Comparison of ENCODE assay signal across 11 cellular contexts in genomic region chr10:132638130-132638515, GRCh38.
DNase-seq lines count a peak whose midpoint lies in the region; ATAC-seq, FAIRE-seq and TF ChIP-seq lines count a peak whose summit lies in the region.
"Had no signal": no experiment of that assay in that cellular context is flagged by ENCODE, and none has a peak within 500 bp of the region (broad histone marks: within the 10 kb centered on the region; RNA-seq: fewer than 3 reads in every experiment).

No MANE protein-coding gene starts in this region.

- H3K79me2 ChIP-seq in PC-3 (ENCODE audit: low read length): peaks cover 17% of the 10 kb centered on the region

- no peak overlapping the region for H2AFZ ChIP-seq in PC-3 (ENCODE audit: low read length)

- CTCF ChIA-PET in PC-3 (lab: Charles Lee): no interaction called here

- WGBS in esophagus muscularis mucosa: 55% methylated on average over 8 of the region's 8 CpGs
- WGBS in ovary, 3 donors: 42 to 49% (median 44%) methylated on average over 8 of the region's 8 CpGs
- WGBS in small intestine, 3 donors: 64 to 71% (median 68%) methylated on average over 8 of the region's 8 CpGs

- no peaks in the 10 kb centered on the region for H3K9me2 ChIP-seq in PC-3 (replicated peaks; ENCODE audit: low read length)

- peak; percentile 26; the same call in 1 of the 2 replicates for ATAC-seq in PC-3
- ATAC-seq in HG03457 (IDR thresholded peaks at IDR 0.05; ENCODE audit: unreplicated experiment): no peak
- no peak for ATAC-seq in HG03139 (IDR thresholded peaks at IDR 0.05; ENCODE audit: unreplicated experiment)

- H3K36me3 ChIP-seq in PC-3 (ENCODE audit: low read depth, low read length) (no peaks in the 10 kb centered on the region), esophagus muscularis mucosa (no peaks in the 10 kb centered on the region), ovary (no peaks in the 10 kb centered on the region), small intestine (ENCODE audit: control insufficient read depth in 2 of 2, insufficient read depth in 2 of 2, low read length in 2 of 2) (no peaks in the 10 kb centered on the region)

- BruUV-seq in PC-3 (replicated peaks; lab: Mats Ljungman, UMichigan): no TSS peak

- no peaks in the 10 kb centered on the region for H4K20me1 ChIP-seq in PC-3 (ENCODE audit: low read length)

- TF ChIP-seq EP300 in esophagus muscularis mucosa (IDR thresholded peaks at IDR 0.05): no peak
- TF ChIP-seq EP300 in ovary (IDR thresholded peaks at IDR 0.05): no peak

- no peak for FAIRE-seq in small intestine (lab: Jason Lieb, UNC)

- no peak for DNase-seq in PC-3
- DNase-seq in esophagus muscularis mucosa (ENCODE audit: extremely low spot score): no peak
- peak in 3 of 5 donors; percentile 14 to 29 (median 25) for DNase-seq in ovary
- DNase-seq in small intestine: no peak
- DNase-seq in NCI-H1417 (lab: John Stamatoyannopoulos, UW): no peak
- DNase-seq: activated CD8-positive, alpha-beta memory T cell treated with anti-CD3 and anti-CD28 coated beads, Interleukin-2, amount 50 U/mL, for 48 hours; NCI-H1092; testis had no signal

- peak overlapping the region; percentile 44 for H3K4me2 ChIP-seq in PC-3 (ENCODE audit: low read length)

- H3K4me3 ChIP-seq in PC-3 (ENCODE audit: low read length) (no peak overlapping the region), esophagus muscularis mucosa (peak overlapping the region in 2 of 4 donors; percentile 21 to 23), ovary (no peak overlapping the region), small intestine (ENCODE audit: low read depth in 1 of 2, low read length in 2 of 2) (no peak overlapping the region)
- H3K4me3 ChIP-seq: testis had no signal

- TF ChIP-seq CTCF in C4-2B (conservative IDR thresholded peaks at IDR 0.05) (peak; percentile 36), PC-3 (conservative IDR thresholded peaks at IDR 0.05; ENCODE audit: low read depth, low read length) (no peak), esophagus muscularis mucosa (IDR thresholded peaks at IDR 0.05) (no peak), ovary (IDR thresholded peaks at IDR 0.05) (peak in 1 of 3 donors; percentile 17)

- no peaks in the 10 kb centered on the region for H3K9me3 ChIP-seq in PC-3 (ENCODE audit: low read length)
- H3K9me3 ChIP-seq in esophagus muscularis mucosa: no peaks in the 10 kb centered on the region
- H3K9me3 ChIP-seq in ovary: no peaks in the 10 kb centered on the region
- H3K9me3 ChIP-seq in small intestine (ENCODE audit: control insufficient read depth, low read depth): no peaks in the 10 kb centered on the region
- H3K9me3 ChIP-seq: testis had no signal

- H3K4me1 ChIP-seq in PC-3 (ENCODE audit: insufficient read depth, low read length) (peaks cover 4% of the 10 kb centered on the region), esophagus muscularis mucosa (peaks cover 31 to 99% (median 95%) of the 10 kb centered on the region in 4 donors), ovary (ENCODE audit: insufficient read depth) (peaks cover 3% of the 10 kb centered on the region), small intestine (ENCODE audit: control insufficient read depth in 2 of 2, insufficient read depth in 1 of 2, low read depth in 1 of 2, low read length in 1 of 2) (peaks cover 0 to 4% of the 10 kb centered on the region in 2 donors)

- H3K27ac ChIP-seq in C4-2B (no peak overlapping the region), PC-3 (ENCODE audit: low read length) (no peak overlapping the region), esophagus muscularis mucosa (replicated peaks in 1 of 4) (peak overlapping the region; percentile 45 to 98 (median 95)), ovary (no peak overlapping the region), small intestine (ENCODE audit: low read depth in 1 of 2, low read length in 1 of 2) (no peak overlapping the region)

- intact Hi-C loops in PC-3 (cut with micrococcal nuclease): loop anchor here (1.0 kb wide), 2 partner anchors 98 to 180 kb away; no protein-coding TSS in a partner anchor
- intact Hi-C loops in esophagus muscularis mucosa (cut with DNase I): loop anchor here (1.0 to 5.0 kb wide), 3 partner anchors 101 to 180 kb away; partner anchors contain the start of gene INPP5A
- intact Hi-C loops in ovary (cut with DNase I): no loop called here

- POLR2A ChIA-PET in PC-3 (lab: Charles Lee; ENCODE audit: unreplicated experiment): no interaction called here

- H3K27me3 ChIP-seq in PC-3 (ENCODE audit: low read length): no peaks in the 10 kb centered on the region
- H3K27me3 ChIP-seq in esophagus muscularis mucosa: no peaks in the 10 kb centered on the region
- H3K27me3 ChIP-seq in ovary: no peaks in the 10 kb centered on the region
- no peaks in the 10 kb centered on the region for H3K27me3 ChIP-seq in small intestine (ENCODE audit: control insufficient read depth in 2 of 2, insufficient read depth in 2 of 2, low read length in 2 of 2)
- H3K27me3 ChIP-seq: testis had no signal

- H3K9ac ChIP-seq in PC-3 (ENCODE audit: low read length): no peak overlapping the region; the same call in 1 of the 2 replicates

- no peaks in the 10 kb centered on the region for H3F3A ChIP-seq in PC-3 (ENCODE audit: low read length, unreplicated experiment)

- no peak for TF ChIP-seq POLR2A in esophagus muscularis mucosa (IDR thresholded peaks at IDR 0.05; ENCODE audit: low read depth)
- TF ChIP-seq POLR2A in ovary (IDR thresholded peaks at IDR 0.05): no peak

Comparison
In these comparisons a context has a peak if more than half of its experiments do, and no peak if none do; other contexts are left out.
1. H3K27ac ChIP-seq: peak in esophagus muscularis mucosa (4 of 4); none in C4-2B (single experiment), PC-3 (single experiment), ovary (0 of 2) and small intestine (0 of 2).
2. DNase-seq: peak in ovary (3 of 5); none in PC-3 (single experiment), esophagus muscularis mucosa (single experiment), small intestine (single experiment) and NCI-H1417 (0 of 3).
3. intact Hi-C loops: an anchor here in PC-3 (1.0 kb wide) and esophagus muscularis mucosa (1.0 to 5.0 kb wide); none called in ovary.